Comparison of ENCODE assay signal across 9 cellular contexts in the genomic region with DNA sequence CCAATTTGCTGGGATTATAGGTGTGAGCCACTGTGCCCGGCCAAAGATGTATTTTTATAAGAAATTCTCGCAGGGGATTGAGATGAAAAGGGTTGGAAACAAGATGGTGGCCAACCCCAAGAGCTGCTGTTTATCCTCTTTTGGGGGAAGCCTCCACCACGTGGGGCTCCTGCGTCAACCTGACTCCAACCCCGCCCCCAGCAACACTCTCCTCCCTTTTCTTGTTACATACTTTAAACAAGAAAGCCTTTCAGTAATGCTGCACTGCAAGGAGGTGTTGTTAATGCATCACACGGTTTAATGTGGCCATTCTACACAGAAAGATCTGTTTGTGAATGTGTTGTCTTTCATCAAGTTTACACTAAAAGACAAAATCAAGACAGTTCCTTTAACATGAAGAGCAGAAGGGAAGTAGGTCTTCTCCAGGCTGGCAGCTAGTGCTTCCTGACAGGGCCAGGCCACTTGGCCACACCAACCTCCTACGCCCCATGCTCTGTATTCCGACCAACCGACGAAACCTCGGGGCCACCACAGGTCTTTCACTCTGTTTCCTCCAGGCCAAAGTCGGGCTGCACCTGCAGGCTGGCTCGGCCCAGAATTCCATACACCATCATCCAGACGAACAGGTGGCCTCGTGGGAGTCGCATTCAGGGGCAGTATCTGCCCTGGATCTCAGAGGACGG. TPM values are rescaled to one million over a fixed set of nuclear protein-coding genes. Genes with fewer than 3 reads are reported as not detected.
A peak's percentile ranks its signal among the peaks of the same experiment; 100 is the strongest.
DNase-seq lines count a peak whose midpoint lies in the region; TF ChIP-seq lines count a peak whose summit lies in the region.
"Had no signal": no experiment of that assay in that cellular context is flagged by ENCODE, and none has a peak within 500 bp of the region (broad histone marks: within the 10 kb centered on the region; RNA-seq: fewer than 3 reads in every experiment).

No MANE protein-coding gene starts in this region.

- no peaks in the 10 kb centered on the region for H3K9me3 ChIP-seq in stomach

- H3K9me3 Mint-ChIP-seq in activated T-cell treated with anti-CD3 and anti-CD28 coated beads, Interleukin-2, amount 50 U/mL, for 24 hours, result no peaks in the 10 kb centered on the region
- H3K9me3 Mint-ChIP-seq in dendritic cell treated with granulocyte-macrophage colony-stimulating factor and Interleukin-4, amounts not matched to agents 40 ng/mL and 50 ng/mL, for 4 days, result no peaks in the 10 kb centered on the region

- intact Hi-C loops in dendritic cell treated with granulocyte-macrophage colony-stimulating factor and Interleukin-4, amounts not matched to agents 40 ng/mL and 50 ng/mL, for 4 days (cut with micrococcal nuclease), result loop anchor here (2.0 to 5.0 kb wide), 2 partner anchors 25 to 79 kb away; no protein-coding TSS in a partner anchor
- intact Hi-C loops in stomach (cut with DNase I; ENCODE audit: low total_unique reads), result loop anchor here (10.0 kb wide), 1 partner anchor 53 kb away; a partner anchor contains a TSS

- H3K36me3 Mint-ChIP-seq in activated T-cell treated with anti-CD3 and anti-CD28 coated beads, Interleukin-2, amount 50 U/mL, for 24 hours (ENCODE audit: low read depth), result peaks cover 3% of the 10 kb centered on the region
- peaks cover 22% of the 10 kb centered on the region for H3K36me3 Mint-ChIP-seq in dendritic cell treated with granulocyte-macrophage colony-stimulating factor and Interleukin-4, amounts not matched to agents 40 ng/mL and 50 ng/mL, for 4 days (ENCODE audit: low read depth)

- DNase-seq in activated T-cell treated with anti-CD3 and anti-CD28 coated beads, Interleukin-2, amount 50 U/mL, for 24 hours, result no peak
- DNase-seq in activated T-cell treated with anti-CD3 and anti-CD28 coated beads, Interleukin-2, amount 50 U/mL, for 1 hour, result no peak
- peak; percentile 76 for DNase-seq in NB4 (ENCODE audit: low read depth)
- DNase-seq in stomach, result no peak
- no peak for DNase-seq in SK-N-DZ (ENCODE audit: low spot score)
- DNase-seq in mucosa of gallbladder (ENCODE audit: low spot score), result no peak
- DNase-seq in NCI-H1092 treated with DMSO at 0.1 percent for 48 hours (lab: John Stamatoyannopoulos, UW), result no peak
- DNase-seq: NCI-H1092 had no signal

- TF ChIP-seq CTCF in NB4 (IDR thresholded peaks at IDR 0.05; ENCODE audit: low read depth, low read length), result no peak
- TF ChIP-seq CTCF in stomach (IDR thresholded peaks at IDR 0.05), result no peak

- H3K4me1 Mint-ChIP-seq in activated T-cell treated with anti-CD3 and anti-CD28 coated beads, Interleukin-2, amount 50 U/mL, for 24 hours (ENCODE audit: low read depth), result peaks cover 54% of the 10 kb centered on the region
- peaks cover 93% of the 10 kb centered on the region for H3K4me1 Mint-ChIP-seq in dendritic cell treated with granulocyte-macrophage colony-stimulating factor and Interleukin-4, amounts not matched to agents 40 ng/mL and 50 ng/mL, for 4 days (ENCODE audit: low read depth)

- 82 to 93% (median 86%) methylated on average over 16 to 17 of the region's 17 CpGs for WGBS in stomach, 5 donors

- TF ChIP-seq POLR2A in NB4 (IDR thresholded peaks at IDR 0.05; ENCODE audit: extremely low read depth, insufficient read length) (no peak), stomach (IDR thresholded peaks at IDR 0.05) (no peak)

- peaks cover 17 to 69% (median 57%) of the 10 kb centered on the region in 4 donors for H3K4me1 ChIP-seq in stomach

- TF ChIP-seq EP300 in stomach (IDR thresholded peaks at IDR 0.05), result no peak

- H3K4me3 ChIP-seq in NB4 (ENCODE audit: low read depth, low read length), result no peak overlapping the region
- H3K4me3 ChIP-seq in stomach, result no peak overlapping the region

- peaks cover 7% of the 10 kb centered on the region for H3K27me3 Mint-ChIP-seq in activated T-cell treated with anti-CD3 and anti-CD28 coated beads, Interleukin-2, amount 50 U/mL, for 24 hours
- peaks cover 2% of the 10 kb centered on the region for H3K27me3 Mint-ChIP-seq in dendritic cell treated with granulocyte-macrophage colony-stimulating factor and Interleukin-4, amounts not matched to agents 40 ng/mL and 50 ng/mL, for 4 days

- H3K27ac ChIP-seq in stomach, result peak overlapping the region in 4 of 5 donors; percentile 69 to 88 (median 83)

- H3K27me3 ChIP-seq in stomach, result peaks cover 0 to 10% (median 0%) of the 10 kb centered on the region in 3 donors

- H3K36me3 ChIP-seq in stomach, result no peaks in the 10 kb centered on the region

- peak overlapping the region; percentile 29 for H3K27ac Mint-ChIP-seq in activated T-cell treated with anti-CD3 and anti-CD28 coated beads, Interleukin-2, amount 50 U/mL, for 24 hours
- H3K27ac Mint-ChIP-seq in dendritic cell treated with granulocyte-macrophage colony-stimulating factor and Interleukin-4, amounts not matched to agents 40 ng/mL and 50 ng/mL, for 4 days, result peak overlapping the region; percentile 96

- H3K4me3 Mint-ChIP-seq in activated T-cell treated with anti-CD3 and anti-CD28 coated beads, Interleukin-2, amount 50 U/mL, for 24 hours, result no peak overlapping the region
- peak overlapping the region; percentile 65 for H3K4me3 Mint-ChIP-seq in dendritic cell treated with granulocyte-macrophage colony-stimulating factor and Interleukin-4, amounts not matched to agents 40 ng/mL and 50 ng/mL, for 4 days

RNA-seq across cellular contexts. Expression of a gene that starts 25.9 kb away (rescaled TPM):
- total RNA-seq in stomach, result 10 to 100 TPM; 13.4 to 31.9 (median 18.7) TPM
- polyA plus RNA-seq in stomach, result 1 to 10 TPM; 4.6 to 9.5 (median 6.1) TPM
- 4.1 and 4.3 TPM in 2 replicates for polyA plus RNA-seq in SK-N-DZ (2014; cell fraction: cytosol; rRNA removed)
- polyA plus RNA-seq in SK-N-DZ (2014; cell fraction: nucleus; rRNA removed), result 5.5 and 5.8 TPM in 2 replicates
- total RNA-seq in mucosa of gallbladder, result 30.8 TPM

RNA-seq across cellular contexts. Expression of a gene that starts 48.7 kb away (rescaled TPM):
- 10 to 100 TPM in 2 of 5 donors, 1 to 10 TPM in 3; 2.6 to 44.6 (median 10.0) TPM for total RNA-seq in stomach
- 1 to 10 TPM in 2 of 3 donors, under 1 TPM in 1; 0.92 to 2.6 (median 1.4) TPM for polyA plus RNA-seq in stomach
- 2.5 and 3.0 TPM in 2 replicates for polyA plus RNA-seq in SK-N-DZ (2014; cell fraction: cytosol; rRNA removed)
- 6.3 and 9.7 TPM in 2 replicates for polyA plus RNA-seq in SK-N-DZ (2014; cell fraction: nucleus; rRNA removed)
- 6.4 TPM for total RNA-seq in mucosa of gallbladder
